8 cellular contexts compared by ENCODE assay signal in genomic region chr3:185537369-185537970, GRCh38. TPM values are rescaled to one million over a fixed set of nuclear protein-coding genes. Genes with fewer than 3 reads are reported as not detected.
DNase-seq lines count a peak whose midpoint lies in the region; ATAC-seq, FAIRE-seq and TF ChIP-seq lines count a peak whose summit lies in the region.

No MANE protein-coding gene starts in this region.

- TF ChIP-seq POLR2A in H1 (IDR thresholded peaks at IDR 0.05; ENCODE audit: control extremely low read depth in 1 of 2, low read depth in 2 of 2, low read length in 2 of 2): no peak

- peak; percentile 96 for ATAC-seq in GM19372 (IDR thresholded peaks at IDR 0.05; ENCODE audit: low read depth, unreplicated experiment)
- ATAC-seq in HG03280 (IDR thresholded peaks at IDR 0.05; ENCODE audit: unreplicated experiment): peak; percentile 98

- DNase-seq in DMS79 treated with DMSO at 0.1 percent for 48 hours (lab: John Stamatoyannopoulos, UW) (peak; percentile 35), SIG-M5 (lab: John Stamatoyannopoulos, UW) (peak; percentile 100), H1 (ENCODE audit: low read depth in 1 of 2, low spot score in 2 of 2) (no peak), neural crest cell (ENCODE audit: low read depth, low spot score) (no peak), NCI-H748 (lab: John Stamatoyannopoulos, UW; ENCODE audit: unreplicated experiment) (no peak)
- DNase-seq in central memory CD4-positive, alpha-beta T cell: no peak

- H3K79me1 ChIP-seq in H1 (ENCODE audit: low read depth, low read length): no peaks in the 10 kb centered on the region

- TF ChIP-seq EP300 in H1 (IDR thresholded peaks at IDR 0.05; ENCODE audit: borderline replicate concordance in 1 of 2, low read depth in 2 of 2, low read length in 2 of 2): no peak

- H2BK120ac ChIP-seq in H1 (replicated peaks; ENCODE audit: low read depth, low read length): no peak overlapping the region

- H2AK5ac ChIP-seq in H1 (ENCODE audit: low read depth, low read length): no peak overlapping the region

- H3K4me3 Mint-ChIP-seq in neural crest cell: no peak overlapping the region

- no peaks in the 10 kb centered on the region for H3K23me2 ChIP-seq in H1 (ENCODE audit: low read depth, low read length)

- H3K23ac ChIP-seq in H1 (ENCODE audit: insufficient read length): no peak overlapping the region

- H3K4me1 Mint-ChIP-seq in neural crest cell: peaks cover 15% of the 10 kb centered on the region

- H3K56ac ChIP-seq in H1 (replicated peaks; ENCODE audit: insufficient read length, low read depth, low read length): no peak overlapping the region

- H4K8ac ChIP-seq in H1 (ENCODE audit: extremely low read depth, insufficient read depth, low read length): no peak overlapping the region

- H4K20me1 ChIP-seq in H1 (replicated peaks in 1 of 2; ENCODE audit: control insufficient read depth in 1 of 2, insufficient read depth in 2 of 2, low read length in 2 of 2): no peaks in the 10 kb centered on the region

- no peak overlapping the region for H3K27ac ChIP-seq in H1 (ENCODE audit: low read depth, low read length)

- no peaks in the 10 kb centered on the region for H3K79me2 ChIP-seq in H1 (ENCODE audit: control insufficient read depth in 1 of 2, insufficient read depth in 2 of 2, low read length in 2 of 2)

- H3K4me1 ChIP-seq in H1 (replicated peaks in 1 of 4; ENCODE audit: control insufficient read depth in 3 of 4, insufficient read depth in 4 of 4, low read length in 3 of 4): no peaks in the 10 kb centered on the region

- H3K27me3 ChIP-seq in H1 (replicated peaks in 1 of 4; ENCODE audit: control insufficient read depth in 3 of 4, extremely low read depth in 1 of 4, insufficient read depth in 3 of 4, low read length in 3 of 4): no peaks in the 10 kb centered on the region

- H2BK15ac ChIP-seq in H1 (ENCODE audit: low read length): no peak overlapping the region

- H3K4ac ChIP-seq in H1 (replicated peaks; ENCODE audit: insufficient read length, low read depth, low read length): no peak overlapping the region

- POLR2A ChIA-PET in H1 (lab: Charles Lee; ENCODE audit: partially characterized antibody): no interaction called here

- TF ChIP-seq CTCF in H1 (IDR thresholded peaks at IDR 0.05; ENCODE audit: control extremely low read depth in 1 of 3, insufficient read depth in 1 of 3, low read depth in 1 of 3, low read length in 3 of 3) (no peak), neural crest cell (conservative IDR thresholded peaks at IDR 0.05) (no peak)

- H3K14ac ChIP-seq in H1 (ENCODE audit: insufficient read length): no peak overlapping the region

- H3K9me3 Mint-ChIP-seq in neural crest cell: no peaks in the 10 kb centered on the region

- H3K36me3 ChIP-seq in H1 (ENCODE audit: control insufficient read depth in 2 of 4, insufficient read depth in 4 of 4, low read length in 3 of 4): no peaks in the 10 kb centered on the region

- H3K18ac ChIP-seq in H1 (ENCODE audit: extremely low read depth, low read length): no peak overlapping the region

- CTCF ChIA-PET in H1 (lab: Charles Lee; ENCODE audit: partially characterized antibody): interaction anchor here (1.7 kb wide), 1 partner anchor 38 kb away, joined by 7 read pairs; no protein-coding TSS in a partner anchor

- no peak overlapping the region for H4K91ac ChIP-seq in H1 (replicated peaks; ENCODE audit: insufficient read length, low read length)

- TF ChIP-seq RAD21 in H1 (IDR thresholded peaks at IDR 0.05 in 1 of 2, conservative IDR thresholded peaks at IDR 0.05 in 1 of 2; ENCODE audit: low read depth in 2 of 2, low read length in 2 of 2): no peak

- no peak for FAIRE-seq in H1 (lab: Jason Lieb, UNC)

- H3K4me2 ChIP-seq in H1 (ENCODE audit: insufficient read depth in 1 of 2, low read depth in 2 of 2, low read length in 2 of 2): no peak overlapping the region

- H3K4me3 ChIP-seq in H1 (ENCODE audit: extremely low read depth in 1 of 4, insufficient read depth in 2 of 4, low read depth in 3 of 4, low read length in 4 of 4): no peak overlapping the region

- H4K5ac ChIP-seq in H1 (ENCODE audit: insufficient read length, low read depth, low read length): no peak overlapping the region

- 89% methylated on average over 9 of the region's 9 CpGs; no CpG with 5 or more reads in 1 of the 2 experiments for WGBS in H1 (ENCODE audit: extremely low coverage in 1 of 2, insufficient coverage in 1 of 2, insufficient read length in 1 of 2, insufficient replicate concordance in 2 of 2, low coverage in 1 of 2, low lambda C conversion rate in 2 of 2, missing lambda C conversion rate in 1 of 2), 2 experiments

- no peak overlapping the region for H3K9ac ChIP-seq in H1 (replicated peaks in 1 of 4; ENCODE audit: extremely low read depth in 1 of 4, low read depth in 3 of 4, low read length in 3 of 4)

- H2BK12ac ChIP-seq in H1 (ENCODE audit: low read depth, low read length): no peak overlapping the region

- H3K27ac Mint-ChIP-seq in neural crest cell (ENCODE audit: unreplicated experiment): peak overlapping the region; percentile 39

- no peak overlapping the region for H2BK20ac ChIP-seq in H1 (ENCODE audit: low read length)

- no peak overlapping the region for H2BK5ac ChIP-seq in H1 (ENCODE audit: low read depth, low read length)

- no peak overlapping the region for H2AFZ ChIP-seq in H1 (ENCODE audit: low read length)

- no peaks in the 10 kb centered on the region for H3K9me3 ChIP-seq in H1 (ENCODE audit: insufficient read depth in 2 of 2, low read depth in 1 of 2, low read length in 1 of 2)

- H3K36me3 Mint-ChIP-seq in neural crest cell (ENCODE audit: low read depth): no peaks in the 10 kb centered on the region

- H3K27me3 Mint-ChIP-seq in neural crest cell (ENCODE audit: low read depth): no peaks in the 10 kb centered on the region

TF ChIP-seq in H1, 55 proteins besides CTCF, POLR2A, EP300 and RAD21:
- no peak for TF ChIP-seq SP4 (IDR thresholded peaks at IDR 0.05; ENCODE audit: low read length)
- TF ChIP-seq CEBPB (IDR thresholded peaks at IDR 0.05; ENCODE audit: low read depth, low read length): peak; percentile 75

RNA-seq across cellular contexts. Expression of gene LIPH, which starts 14.9 kb away (rescaled TPM):
- 0.44 TPM in 1 of 2 replicates, not detected in the other for total RNA-seq in H1 (2021; fragmentation: NEBNext Ultra II Directional; extraction: Animal tissue kit (Norgen Biotek cat#: 25700))
- 0.06 and 0.08 TPM in 2 replicates for polyA plus RNA-seq in H1 (2011; rRNA removed)
- 0.05 TPM for polyA plus RNA-seq in H1 (2011; cell fraction: cytosol; rRNA removed)
- polyA plus RNA-seq in H1 (2011; cell fraction: nucleus; rRNA removed): not detected
- polyA plus RNA-seq in H1 (2012, experiment 1 of 2): 0.05 to 0.15 TPM (median 0.13 TPM) in 3 of 4 replicates, not detected in the other
- not detected for polyA plus RNA-seq in H1 (2012, experiment 2 of 2)
- 0.24 TPM for polyA plus RNA-seq in H1 (2013, experiment 1 of 2)
- 0.28 TPM for polyA plus RNA-seq in H1 (2013, experiment 2 of 2)
- polyA minus RNA-seq in H1 (2011; rRNA and poly(A)+ RNA removed): 0.03 TPM in 1 of 2 replicates, not detected in the other
- polyA minus RNA-seq in H1 (2011; cell fraction: cytosol; rRNA and poly(A)+ RNA removed): not detected
- not detected for polyA minus RNA-seq in H1 (2011; cell fraction: nucleus; rRNA and poly(A)+ RNA removed)
- not detected in 2 replicates for total RNA-seq in neural crest cell

RNA-seq across cellular contexts. Expression of gene TMEM41A, which starts 38.6 kb away (rescaled TPM):
- total RNA-seq in H1 (2021; fragmentation: NEBNext Ultra II Directional; extraction: Animal tissue kit (Norgen Biotek cat#: 25700)): 13.5 and 14.1 TPM in 2 replicates
- 17.5 and 20.1 TPM in 2 replicates for polyA plus RNA-seq in H1 (2011; rRNA removed)
- polyA plus RNA-seq in H1 (2011; cell fraction: cytosol; rRNA removed): 13.7 TPM
- 13.5 TPM for polyA plus RNA-seq in H1 (2011; cell fraction: nucleus; rRNA removed)
- polyA plus RNA-seq in H1 (2012, experiment 1 of 2): 9.9 to 11.5 TPM (median 10.2 TPM) in 4 replicates
- polyA plus RNA-seq in H1 (2012, experiment 2 of 2): 7.0 TPM
- 16.9 TPM for polyA plus RNA-seq in H1 (2013, experiment 1 of 2)
- polyA plus RNA-seq in H1 (2013, experiment 2 of 2): 19.5 TPM
- 22.0 and 26.3 TPM in 2 replicates for polyA minus RNA-seq in H1 (2011; rRNA and poly(A)+ RNA removed)
- polyA minus RNA-seq in H1 (2011; cell fraction: cytosol; rRNA and poly(A)+ RNA removed): 7.7 TPM
- 25.1 TPM for polyA minus RNA-seq in H1 (2011; cell fraction: nucleus; rRNA and poly(A)+ RNA removed)
- total RNA-seq in neural crest cell: 19.9 and 20.2 TPM in 2 replicates

RNA-seq across cellular contexts. Expression of gene SENP2, which starts 48.6 kb away (rescaled TPM):
- 69.3 and 75.5 TPM in 2 replicates for total RNA-seq in H1 (2021; fragmentation: NEBNext Ultra II Directional; extraction: Animal tissue kit (Norgen Biotek cat#: 25700))
- polyA plus RNA-seq in H1 (2011; rRNA removed): 25.2 and 27.5 TPM in 2 replicates
- polyA plus RNA-seq in H1 (2011; cell fraction: cytosol; rRNA removed): 42.9 TPM
- polyA plus RNA-seq in H1 (2011; cell fraction: nucleus; rRNA removed): 40.0 TPM
- 33.9 to 44.9 TPM (median 40.9 TPM) in 4 replicates for polyA plus RNA-seq in H1 (2012, experiment 1 of 2)
- 4.4 TPM for polyA plus RNA-seq in H1 (2012, experiment 2 of 2)
- polyA plus RNA-seq in H1 (2013, experiment 1 of 2): 37.4 TPM
- polyA plus RNA-seq in H1 (2013, experiment 2 of 2): 38.2 TPM
- 83.2 and 93.8 TPM in 2 replicates for polyA minus RNA-seq in H1 (2011; rRNA and poly(A)+ RNA removed)
- polyA minus RNA-seq in H1 (2011; cell fraction: cytosol; rRNA and poly(A)+ RNA removed): 51.6 TPM
- polyA minus RNA-seq in H1 (2011; cell fraction: nucleus; rRNA and poly(A)+ RNA removed): 59.4 TPM
- 46.7 and 55.6 TPM in 2 replicates for total RNA-seq in neural crest cell

Comparison
In these comparisons a context has a peak if more than half of its experiments do, and no peak if none do; other contexts are left out.
1. DNase-seq: peak in DMS79 treated with DMSO at 0.1 percent for 48 hours (single experiment) and SIG-M5 (single experiment); none in H1 (0 of 2), neural crest cell (single experiment), central memory CD4-positive, alpha-beta T cell (single experiment) and NCI-H748 (single experiment).